Comparison of ENCODE assay signal across 1 cellular context in the genomic region with DNA sequence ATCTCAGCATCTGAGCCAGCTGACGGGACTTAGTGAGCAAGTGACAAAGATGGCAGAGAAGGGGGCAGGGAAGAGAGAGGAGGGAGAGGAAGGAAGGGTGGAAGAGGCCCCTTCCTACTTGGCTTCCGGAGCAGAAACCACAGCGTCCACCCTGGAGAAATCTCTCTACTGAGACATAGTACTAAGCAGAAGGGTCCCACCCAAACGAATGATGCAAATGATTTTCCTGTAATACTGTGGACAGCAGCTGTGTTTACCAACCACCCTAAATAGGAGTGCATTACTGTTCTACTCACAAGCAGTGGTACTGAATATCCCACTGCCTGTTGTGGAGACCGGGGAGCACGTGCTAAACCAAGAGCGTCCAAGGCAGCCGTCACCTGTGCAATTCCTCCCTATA.
TF ChIP-seq lines count a peak whose summit lies in the region.

No MANE protein-coding gene starts in this region.

TF ChIP-seq in H1, 55 proteins besides CTCF, POLR2A, EP300 and RAD21 (continued from another document):
- TF ChIP-seq ASH2L (IDR thresholded peaks at IDR 0.05; ENCODE audit: low read length) (no peak), NRF1 (IDR thresholded peaks at IDR 0.05; ENCODE audit: low read depth, low read length) (no peak), GABPA (IDR thresholded peaks at IDR 0.05; ENCODE audit: borderline replicate concordance, insufficient read depth, low read length) (no peak)
